Comparison of ENCODE assay signal across 31 cellular contexts in genomic region chr1:212827377-212827776, GRCh38. TPM values are rescaled to one million over a fixed set of nuclear protein-coding genes. Genes with fewer than 3 reads are reported as not detected.
"Had no signal": no experiment of that assay in that cellular context is flagged by ENCODE, and none has a peak within 500 bp of the region (broad histone marks: within the 10 kb centered on the region; RNA-seq: fewer than 3 reads in every experiment).

No MANE protein-coding gene starts in this region.

- H3K4me1 Mint-ChIP-seq: activated naive CD4-positive, alpha-beta T cell treated with anti-CD3 and anti-CD28 coated beads, Interleukin-2, amount 50 U/mL, for 24 hours had no signal

- ATAC-seq: activated CD8-positive, alpha-beta T cell treated with anti-CD3 and anti-CD28 coated beads for 36 hours; body of pancreas had no signal

- H3K4me1 ChIP-seq: adrenal gland, body of pancreas, breast epithelium had no signal

- H3K36me3 ChIP-seq: adrenal gland, breast epithelium had no signal

- H3K27ac ChIP-seq: adrenal gland, body of pancreas, breast epithelium, VCaP had no signal

- H3K27me3 ChIP-seq: adrenal gland, body of pancreas, breast epithelium had no signal

- DNase-seq: activated CD4-positive, alpha-beta T cell treated with anti-CD3 and anti-CD28 coated beads, Interleukin-2, amount 10 ng/mL, durations not matched to agents 24 days and 14 days; activated CD4-positive, alpha-beta T cell treated with anti-CD3 and anti-CD28 coated beads, Interleukin-2, amount 50 U/mL, for 4 hours; activated CD4-positive, CD25-positive, alpha-beta regulatory T cell; activated CD8-positive, alpha-beta T cell treated with anti-CD3 and anti-CD28 coated beads for 36 hours; activated gamma-delta T cell; activated naive CD4-positive, alpha-beta T cell treated with Interleukin-2 at 50 U/mL for 16 hours; activated T-cell treated with anti-CD3 and anti-CD28 coated beads, Interleukin-2, amount 50 U/mL, for 24 hours; adrenal gland; body of pancreas; Karpas-422; NCI-H1105 treated with DMSO at 0.1 percent for 48 hours; NCI-H1436; NCI-H1694; NCI-H1930; NCI-H2081 treated with DMSO at 0.1 percent for 48 hours; NCI-H226; NK-92 treated with Interleukin-12 subunit alpha and Interleukin-12 subunit beta, amount 100 ng/mL, for 24 hours; Right ventricle myocardium superior; SW 1271; T-helper 1 cell; T-helper 2 cell; T-helper 9 cell had no signal

- H3K27me3 Mint-ChIP-seq: activated CD4-positive, alpha-beta T cell treated with anti-CD3 and anti-CD28 coated beads, Interleukin-2, amount 10 ng/mL, durations not matched to agents 24 days and 14 days; activated naive CD4-positive, alpha-beta T cell treated with anti-CD3 and anti-CD28 coated beads, Interleukin-2, amount 50 U/mL, for 24 hours had no signal

- H3K4me3 ChIP-seq: adrenal gland, body of pancreas, breast epithelium had no signal

- H3K27ac Mint-ChIP-seq: activated CD4-positive, alpha-beta T cell treated with anti-CD3 and anti-CD28 coated beads, Interleukin-2, amount 10 ng/mL, durations not matched to agents 24 days and 14 days; activated CD8-positive, alpha-beta T cell treated with anti-CD3 and anti-CD28 coated beads for 36 hours; activated naive CD4-positive, alpha-beta T cell treated with anti-CD3 and anti-CD28 coated beads, Interleukin-2, amount 50 U/mL, for 24 hours; activated T-cell treated with anti-CD3 and anti-CD28 coated beads, Interleukin-2, amount 50 U/mL, for 24 hours; activated T-helper 2 cell treated with anti-CD3 and anti-CD28 coated beads, Interferon-gamma antibody, Interleukin-2, Interleukin-4, amounts not matched to agents 10 μg/mL and 5 μg/mL and 100 μg/mL, durations not matched to agents 14 hours and 24 hours and 36 hours had no signal

- H3K4me3 Mint-ChIP-seq: activated CD4-positive, alpha-beta T cell treated with anti-CD3 and anti-CD28 coated beads, Interleukin-2, amount 10 ng/mL, durations not matched to agents 24 days and 14 days; activated CD8-positive, alpha-beta T cell treated with anti-CD3 and anti-CD28 coated beads for 36 hours; activated naive CD4-positive, alpha-beta T cell treated with anti-CD3 and anti-CD28 coated beads, Interleukin-2, amount 50 U/mL, for 24 hours; activated T-cell treated with anti-CD3 and anti-CD28 coated beads, Interleukin-2, amount 50 U/mL, for 24 hours had no signal

RNA-seq across cellular contexts. Expression of gene SPATA45, which starts 20.1 kb away (rescaled TPM):
- total RNA-seq: activated CD4-positive, alpha-beta T cell treated with anti-CD3 and anti-CD28 coated beads, Interleukin-2, amount 10 ng/mL, durations not matched to agents 24 days and 14 days; activated CD8-positive, alpha-beta memory T cell treated with anti-CD3 and anti-CD28 coated beads for 36 hours; activated CD8-positive, alpha-beta T cell treated with anti-CD3 and anti-CD28 coated beads for 36 hours; astrocyte; body of pancreas; breast epithelium; cardiac septum; MCF 10A; NCI-H460; Right ventricle myocardium superior had no signal
